1 cellular context compared by ENCODE assay signal in the genomic region with DNA sequence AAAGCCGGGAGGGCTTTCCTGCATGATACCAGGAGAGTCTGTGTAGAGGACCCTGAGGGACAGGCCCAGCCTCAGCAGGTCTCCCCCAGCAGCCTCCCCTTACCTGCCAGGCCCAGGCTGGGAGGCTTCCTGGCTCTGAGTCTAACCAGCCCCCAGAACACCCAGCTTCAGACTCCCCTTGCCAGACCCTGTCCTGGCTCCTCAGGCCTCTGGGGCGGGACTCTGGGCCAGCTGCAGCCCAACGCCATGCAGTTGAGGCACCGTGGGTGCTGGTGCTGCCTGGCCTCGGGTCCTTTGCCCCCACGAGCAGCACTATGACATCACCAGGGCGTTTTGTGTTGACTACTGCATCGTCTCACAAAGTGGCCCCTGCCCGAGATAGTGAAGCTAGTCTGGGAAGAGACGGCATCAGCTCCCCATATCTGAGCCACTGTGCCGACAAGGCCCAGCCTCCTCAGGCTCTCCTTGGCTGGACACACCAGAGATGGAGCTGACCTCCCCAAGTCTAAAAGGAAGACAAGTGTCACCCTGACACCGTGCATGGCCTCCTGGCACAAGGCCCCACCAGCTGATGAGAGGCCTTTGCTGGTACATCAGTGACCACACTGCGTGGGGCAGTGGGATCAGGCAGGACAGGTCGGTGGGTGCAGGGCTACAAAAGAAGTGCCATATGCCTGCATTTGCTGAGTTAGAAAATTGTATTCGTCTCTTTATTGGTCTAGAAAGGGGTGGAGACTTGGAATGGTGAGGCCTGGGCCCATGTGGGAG.
TF ChIP-seq lines count a peak whose summit lies in the region.

No MANE protein-coding gene starts in this region.

TF ChIP-seq in H1, 55 proteins besides CTCF, POLR2A, EP300 and RAD21:
- no peak for TF ChIP-seq CBX8 (IDR thresholded peaks at IDR 0.05; ENCODE audit: borderline replicate concordance, low read depth, low read length)
- TF ChIP-seq CHD1 (IDR thresholded peaks at IDR 0.05; ENCODE audit: low read depth, low read length), result no peak
- TF ChIP-seq HDAC6 (IDR thresholded peaks at IDR 0.05; ENCODE audit: low read depth, low read length), result no peak
- TF ChIP-seq EGR1 (IDR thresholded peaks at IDR 0.05; ENCODE audit: borderline replicate concordance, low read depth, low read length), result no peak
- TF ChIP-seq SP4 (IDR thresholded peaks at IDR 0.05; ENCODE audit: low read length), result no peak
- TF ChIP-seq TAF1 (IDR thresholded peaks at IDR 0.05; ENCODE audit: low read depth, low read length), result no peak
- TF ChIP-seq, protein P1, sequence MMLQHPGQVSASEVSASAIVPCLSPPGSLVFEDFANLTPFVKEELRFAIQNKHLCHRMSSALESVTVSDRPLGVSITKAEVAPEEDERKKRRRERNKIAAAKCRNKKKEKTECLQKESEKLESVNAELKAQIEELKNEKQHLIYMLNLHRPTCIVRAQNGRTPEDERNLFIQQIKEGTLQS (IDR thresholded peaks at IDR 0.05; ENCODE audit: insufficient read depth, low read depth, low read length), result no peak
- no peak for TF ChIP-seq SRF (IDR thresholded peaks at IDR 0.05; ENCODE audit: low read depth, low read length)
- TF ChIP-seq SP2 (IDR thresholded peaks at IDR 0.05; ENCODE audit: low read length), result no peak
- TF ChIP-seq, protein P2, sequence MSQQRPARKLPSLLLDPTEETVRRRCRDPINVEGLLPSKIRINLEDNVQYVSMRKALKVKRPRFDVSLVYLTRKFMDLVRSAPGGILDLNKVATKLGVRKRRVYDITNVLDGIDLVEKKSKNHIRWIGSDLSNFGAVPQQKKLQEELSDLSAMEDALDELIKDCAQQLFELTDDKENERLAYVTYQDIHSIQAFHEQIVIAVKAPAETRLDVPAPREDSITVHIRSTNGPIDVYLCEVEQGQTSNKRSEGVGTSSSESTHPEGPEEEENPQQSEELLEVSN (IDR thresholded peaks at IDR 0.05), result no peak
- no peak for TF ChIP-seq CBX5 (IDR thresholded peaks at IDR 0.05; ENCODE audit: low read depth, low read length)
- TF ChIP-seq NRF1 (IDR thresholded peaks at IDR 0.05; ENCODE audit: low read depth, low read length), result no peak
